9 cellular contexts compared by ENCODE assay signal in the genomic region with DNA sequence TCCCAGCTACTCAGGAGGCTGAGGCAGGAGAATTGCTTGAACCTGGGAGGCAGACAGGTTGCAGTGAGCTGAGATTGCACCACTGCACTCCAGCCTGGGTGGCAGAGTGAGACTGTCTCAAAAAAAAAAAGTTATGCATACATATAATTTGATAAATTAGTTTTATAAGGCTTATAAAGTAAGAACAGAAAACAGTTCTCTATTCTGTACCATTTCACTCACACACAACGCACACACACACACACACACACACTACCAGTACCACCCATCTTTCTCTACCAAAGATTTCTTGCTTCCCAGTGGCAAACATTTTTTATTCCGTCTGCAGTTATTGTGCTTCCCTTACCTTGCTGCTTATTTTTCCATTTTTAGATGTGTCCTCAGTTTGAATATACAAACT. TPM values are rescaled to one million over a fixed set of nuclear protein-coding genes. Genes with fewer than 3 reads are reported as not detected.
"Had no signal": no experiment of that assay in that cellular context is flagged by ENCODE, and none has a peak within 500 bp of the region (broad histone marks: within the 10 kb centered on the region; RNA-seq: fewer than 3 reads in every experiment).

No MANE protein-coding gene starts in this region.

- H3K4me3 Mint-ChIP-seq: IgD-negative memory B cell had no signal

- H3K27me3 Mint-ChIP-seq: IgD-negative memory B cell had no signal

- FAIRE-seq: HepG2, HTR-8/SVneo had no signal

- DNase-seq: IMR-90, KBM-7, KG1 had no signal

- H3K27ac ChIP-seq: HL-60 had no signal

RNA-seq across cellular contexts. Expression of a gene that starts 46.4 kb away (rescaled TPM):
- total RNA-seq: HepG2, HT-29, HT1080 had no signal
